In genomic region chr22:29520851-29521250, GRCh38 we compare ENCODE assay signal across 17 cellular contexts. TPM values are rescaled to one million over a fixed set of nuclear protein-coding genes. Genes with fewer than 3 reads are reported as not detected.
DNase-seq lines count a peak whose midpoint lies in the region; ATAC-seq, FAIRE-seq and TF ChIP-seq lines count a peak whose summit lies in the region.
"Had no signal": no experiment of that assay in that cellular context is flagged by ENCODE, and none has a peak within 500 bp of the region (broad histone marks: within the 10 kb centered on the region; RNA-seq: fewer than 3 reads in every experiment).

No MANE protein-coding gene starts in this region.

- peaks cover 14% of the 10 kb centered on the region for H3K4me1 ChIP-seq in ACC112 (ENCODE audit: control insufficient read depth, insufficient read depth, low read length, unreplicated experiment)
- peaks cover 12 to 19% of the 10 kb centered on the region in 2 donors for H3K4me1 ChIP-seq in adrenal gland (replicated peaks in 1 of 2)
- H3K4me1 ChIP-seq: BLaER1, pancreas, uterus had no signal

- no peak for ATAC-seq in GM21786 (IDR thresholded peaks at IDR 0.05; ENCODE audit: unreplicated experiment)
- ATAC-seq in HG03354 (IDR thresholded peaks at IDR 0.05; ENCODE audit: poor library complexity, severe bottlenecking, unreplicated experiment) = no peak
- ATAC-seq: pancreas had no signal

- H3K36me3 ChIP-seq in ACC112 (ENCODE audit: insufficient read depth, low read length) (peaks cover 6% of the 10 kb centered on the region; the same call in 1 of the 2 replicates), adrenal gland (replicated peaks in 1 of 2) (peaks cover 0 to 82% of the 10 kb centered on the region in 2 donors)
- H3K36me3 ChIP-seq: uterus had no signal

- DNase-seq in H54 (ENCODE audit: insufficient read length, low spot score) (peak; percentile 63), adrenal gland (peak; percentile 45 to 75 (median 64)), foreskin fibroblast (peak; percentile 54 to 65), germinal center (ENCODE audit: low spot score) (no peak), SIG-M5 treated with dmso at 0.1 percent for 504 hours (lab: John Stamatoyannopoulos, UW; ENCODE audit: unreplicated experiment) (no peak)
- DNase-seq: activated CD8-positive, alpha-beta memory T cell treated with anti-CD3 and anti-CD28 coated beads for 24 hours; effector CD8-positive, alpha-beta T cell; GF-D8; Kasumi-1; midbrain; NCI-H2081 treated with DMSO at 0.1 percent for 48 hours; pancreas; uterus had no signal

- peak overlapping the region; percentile 75 for H3K27ac ChIP-seq in ACC112 (ENCODE audit: low read depth, low read length)
- peak overlapping the region; percentile 34 to 80 (median 53) for H3K27ac ChIP-seq in adrenal gland
- H3K27ac ChIP-seq: BLaER1, pancreas, uterus had no signal

- TF ChIP-seq CTCF in adrenal gland (IDR thresholded peaks at IDR 0.05) (no peak), foreskin fibroblast (IDR thresholded peaks at IDR 0.05; ENCODE audit: low read depth, low read length) (no peak)

- no peak overlapping the region for H3K4me3 ChIP-seq in ACC112 (ENCODE audit: low read depth, low read length)
- no peak overlapping the region for H3K4me3 ChIP-seq in adrenal gland
- no peak overlapping the region for H3K4me3 ChIP-seq in foreskin fibroblast (ENCODE audit: low read depth in 1 of 2, low read length in 2 of 2)
- H3K4me3 ChIP-seq: BLaER1, pancreas, uterus had no signal

- TF ChIP-seq POLR2A in H54 (IDR thresholded peaks at IDR 0.05; ENCODE audit: low read depth, low read length) (no peak), adrenal gland (IDR thresholded peaks at IDR 0.05) (peak in 1 of 2 donors; percentile 62)

- intact Hi-C loops in adrenal gland (cut with DNase I) = loop anchor here (10.0 kb wide), 1 partner anchor 126 kb away; no protein-coding TSS in a partner anchor

- no peaks in the 10 kb centered on the region for H3K9me3 ChIP-seq in adrenal gland (replicated peaks in 1 of 3)
- H3K9me3 ChIP-seq: BLaER1, pancreas, uterus had no signal

- FAIRE-seq in H54 (lab: Jason Lieb, UNC) = peak; percentile 89
- FAIRE-seq: pancreas had no signal

- no peaks in the 10 kb centered on the region for H3K27me3 ChIP-seq in ACC112 (ENCODE audit: insufficient read depth, low read length)
- no peaks in the 10 kb centered on the region for H3K27me3 ChIP-seq in adrenal gland
- H3K27me3 ChIP-seq: BLaER1, pancreas, uterus had no signal

- H3K79me2 ChIP-seq in ACC112 (ENCODE audit: control insufficient read depth, insufficient read depth, low read length, unreplicated experiment) = no peaks in the 10 kb centered on the region

- no peak overlapping the region for H2AFZ ChIP-seq in ACC112 (ENCODE audit: low read length, unreplicated experiment)

- 45 to 51% (median 47%) methylated on average over 4 of the region's 4 CpGs for WGBS in adrenal gland, 4 donors

RNA-seq across cellular contexts. Expression of gene THOC5, which starts 32.7 kb away (rescaled TPM):
- total RNA-seq in adrenal gland = 10 to 100 TPM; 13.2 to 38.4 (median 27.7) TPM
- 10 to 100 TPM; 23.7 to 42.4 (median 24.2) TPM for polyA plus RNA-seq in adrenal gland

RNA-seq across cellular contexts. Expression of gene NEFH, which starts 40.8 kb away (rescaled TPM):
- total RNA-seq in adrenal gland = 10 to 100 TPM; 18.6 to 35.6 (median 22.0) TPM
- 10 to 100 TPM; 11.9 to 81.1 (median 19.5) TPM for polyA plus RNA-seq in adrenal gland

Comparison
In these comparisons a context has a peak if more than half of its experiments do, and no peak if none do; other contexts are left out.
1. DNase-seq: peak in H54 (single experiment), adrenal gland (7 of 7) and foreskin fibroblast (2 of 2); none in germinal center (single experiment) and SIG-M5 treated with dmso at 0.1 percent for 504 hours (single experiment).